1 cellular context compared by ENCODE assay signal in genomic region chr16:58000706-58001676, GRCh38.
TF ChIP-seq lines count a peak whose summit lies in the region.

Gene USB1 (plus strand): TSS chr16:58001407. CDS start chr16:58001484, 77 bp downstream.

TF ChIP-seq in GM12878, 131 proteins besides CTCF, POLR2A, EP300 and RAD21 (continued from another document):
- no peak for TF ChIP-seq MYB (IDR thresholded peaks at IDR 0.05; ENCODE audit: borderline replicate concordance, low read depth, low read length)
- peak; percentile 28; the same call in 1 of the 2 replicates for TF ChIP-seq NRF1 (conservative IDR thresholded peaks at IDR 0.05; ENCODE audit: low read depth, low read length)
- peak; percentile 27; the same call in 1 of the 2 replicates for TF ChIP-seq NR2C1 (IDR thresholded peaks at IDR 0.05)
- 0 out of 4 replicates have a peak, but pooled peaks of 1 of the 2 experiments have one; percentile 10 for TF ChIP-seq SRF (IDR thresholded peaks at IDR 0.05; ENCODE audit: low read depth in 2 of 2, low read length in 2 of 2)
- TF ChIP-seq SP1 (IDR thresholded peaks at IDR 0.05; ENCODE audit: low read depth, low read length): peak; percentile 61
- TF ChIP-seq YY1 (IDR thresholded peaks at IDR 0.05; ENCODE audit: low read depth, low read length): peak; percentile 34; the same call in 1 of the 2 replicates
- TF ChIP-seq ZBTB40 (IDR thresholded peaks at IDR 0.05; ENCODE audit: borderline replicate concordance): peak; percentile 70
- peak; percentile 69; the same call in 1 of the 2 replicates for TF ChIP-seq ELK1 (IDR thresholded peaks at IDR 0.05; ENCODE audit: low read depth, low read length)
- no peak for TF ChIP-seq FOXK2 (IDR thresholded peaks at IDR 0.05)
- 0 out of 2 replicates have a peak, but pooled peaks have one; percentile 28 for TF ChIP-seq MEF2A (IDR thresholded peaks at IDR 0.05; ENCODE audit: insufficient read depth, low read depth, low read length)
- 0 out of 2 replicates have a peak, but pooled peaks have one; percentile 52 for TF ChIP-seq HDGF (IDR thresholded peaks at IDR 0.05)
- no peak for TF ChIP-seq JUNB (IDR thresholded peaks at IDR 0.05)
- peak; percentile 93 for TF ChIP-seq NR2F1 (conservative IDR thresholded peaks at IDR 0.05)
- no peak for TF ChIP-seq CEBPZ (IDR thresholded peaks at IDR 0.05; ENCODE audit: low read depth, low read length)
- TF ChIP-seq USF1 (IDR thresholded peaks at IDR 0.05; ENCODE audit: borderline replicate concordance, extremely low read length, insufficient read depth, low read depth, low read length): peak; percentile 8
- peak; percentile 70 for TF ChIP-seq POLR2AphosphoS5 (IDR thresholded peaks at IDR 0.05; ENCODE audit: low read length)
- peak; percentile 13; the same call in 1 of the 2 replicates for TF ChIP-seq GATAD2B (conservative IDR thresholded peaks at IDR 0.05; ENCODE audit: low read depth)
